ENCODE assay signal across 29 cellular contexts in the genomic region with DNA sequence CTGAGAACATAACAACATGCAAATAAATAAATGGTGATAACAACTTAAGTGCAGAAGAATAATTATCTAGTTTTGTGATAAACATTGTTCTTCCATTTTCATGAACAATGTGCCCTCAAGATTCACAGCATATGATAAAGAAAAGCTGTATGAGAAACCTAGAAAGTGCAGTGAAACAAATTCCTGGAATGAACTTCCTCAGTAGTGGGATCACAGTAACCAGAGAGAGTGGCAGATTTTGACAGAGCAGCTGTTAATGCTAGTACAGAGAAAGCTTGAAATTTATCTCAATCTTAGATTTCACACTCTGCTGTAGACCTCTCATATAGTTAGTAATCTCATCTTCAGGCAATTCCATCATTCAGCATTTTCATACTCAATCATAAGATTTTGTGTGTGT.
"Had no signal": no experiment of that assay in that cellular context is flagged by ENCODE, and none has a peak within 500 bp of the region (broad histone marks: within the 10 kb centered on the region; RNA-seq: fewer than 3 reads in every experiment).

No MANE protein-coding gene starts in this region.

- H3K27me3 ChIP-seq: colonic mucosa, esophagus muscularis mucosa, foreskin keratinocyte, gastroesophageal sphincter, heart right ventricle, right atrium auricular region, stomach, thyroid gland, vagina had no signal

- H3K4me3 Mint-ChIP-seq: dendritic cell treated with granulocyte-macrophage colony-stimulating factor and Interleukin-4, amounts not matched to agents 40 ng/mL and 50 ng/mL, for 4 days; immature natural killer cell; memory B cell; naive thymus-derived CD8-positive, alpha-beta T cell; neural crest cell; stimulated activated effector memory CD8-positive, alpha-beta T cell treated with anti-CD3 and anti-CD28 coated beads, Interleukin-12 subunit alpha, Interleukin-12 subunit beta, amount 100 ng/mL, for 72 hours had no signal

- H3K36me3 ChIP-seq: colonic mucosa, esophagus muscularis mucosa, gastroesophageal sphincter, heart right ventricle, prostate gland, right atrium auricular region, stomach, thyroid gland, vagina had no signal

- H3K27ac Mint-ChIP-seq: dendritic cell treated with granulocyte-macrophage colony-stimulating factor and Interleukin-4, amounts not matched to agents 40 ng/mL and 50 ng/mL, for 4 days; immature natural killer cell; memory B cell; naive thymus-derived CD8-positive, alpha-beta T cell; stimulated activated effector memory CD8-positive, alpha-beta T cell treated with anti-CD3 and anti-CD28 coated beads, Interleukin-12 subunit alpha, Interleukin-12 subunit beta, amount 100 ng/mL, for 72 hours had no signal

- H3K4me3 ChIP-seq: colonic mucosa, esophagus muscularis mucosa, gastroesophageal sphincter, heart right ventricle, lung, mucosa of descending colon, prostate gland, right atrium auricular region, stomach, thyroid gland, vagina had no signal

- H3K9me3 ChIP-seq: colonic mucosa, esophagus muscularis mucosa, gastroesophageal sphincter, mucosa of descending colon, prostate gland, right atrium auricular region, stomach, thyroid gland, vagina had no signal

- ATAC-seq: foreskin keratinocyte; gastroesophageal sphincter; heart right ventricle; left colon; mucosa of descending colon; naive thymus-derived CD8-positive, alpha-beta T cell; sciatic nerve; stimulated activated effector memory CD8-positive, alpha-beta T cell treated with anti-CD3 and anti-CD28 coated beads, Interleukin-12 subunit alpha, Interleukin-12 subunit beta, amount 100 ng/mL, for 72 hours had no signal

- H3K4me1 Mint-ChIP-seq: immature natural killer cell; memory B cell; naive thymus-derived CD8-positive, alpha-beta T cell; neural crest cell; stimulated activated effector memory CD8-positive, alpha-beta T cell treated with anti-CD3 and anti-CD28 coated beads, Interleukin-12 subunit alpha, Interleukin-12 subunit beta, amount 100 ng/mL, for 72 hours had no signal

- H3K27me3 Mint-ChIP-seq: dendritic cell treated with granulocyte-macrophage colony-stimulating factor and Interleukin-4, amounts not matched to agents 40 ng/mL and 50 ng/mL, for 4 days; memory B cell; naive thymus-derived CD8-positive, alpha-beta T cell had no signal

- H3K4me1 ChIP-seq: colonic mucosa, esophagus muscularis mucosa, foreskin keratinocyte, gastroesophageal sphincter, heart right ventricle, prostate gland, right atrium auricular region, stomach, thyroid gland, vagina had no signal

- H3K27ac ChIP-seq: colonic mucosa, esophagus muscularis mucosa, foreskin keratinocyte, gastroesophageal sphincter, heart right ventricle, prostate gland, right atrium auricular region, stomach, thyroid gland, vagina had no signal

- DNase-seq: colonic mucosa; effector memory CD4-positive, alpha-beta T cell; foreskin keratinocyte; heart right ventricle; hypothalamus; immature natural killer cell; islet precursor cell; kidney glomerular epithelial cell; left colon; mucosa of descending colon; naive thymus-derived CD8-positive, alpha-beta T cell; nucleus accumbens; stimulated activated CD4-positive, alpha-beta T cell treated with anti-CD3 and anti-CD28 coated beads, Interleukin-2, amount 100 ng/mL, for 24 hours; stimulated activated CD4-positive, alpha-beta T cell treated with anti-CD3 and anti-CD28 coated beads, Interleukin-4, amount 100 ng/mL, for 24 hours; stimulated activated naive CD4-positive, alpha-beta T cell treated with Interleukin-2 at 50 U/mL for 16 hours; stomach; thyroid gland; trophoblast cell had no signal

- H3K36me3 Mint-ChIP-seq: memory B cell; naive thymus-derived CD8-positive, alpha-beta T cell; stimulated activated effector memory CD8-positive, alpha-beta T cell treated with anti-CD3 and anti-CD28 coated beads, Interleukin-12 subunit alpha, Interleukin-12 subunit beta, amount 100 ng/mL, for 72 hours had no signal
